In the genomic region with DNA sequence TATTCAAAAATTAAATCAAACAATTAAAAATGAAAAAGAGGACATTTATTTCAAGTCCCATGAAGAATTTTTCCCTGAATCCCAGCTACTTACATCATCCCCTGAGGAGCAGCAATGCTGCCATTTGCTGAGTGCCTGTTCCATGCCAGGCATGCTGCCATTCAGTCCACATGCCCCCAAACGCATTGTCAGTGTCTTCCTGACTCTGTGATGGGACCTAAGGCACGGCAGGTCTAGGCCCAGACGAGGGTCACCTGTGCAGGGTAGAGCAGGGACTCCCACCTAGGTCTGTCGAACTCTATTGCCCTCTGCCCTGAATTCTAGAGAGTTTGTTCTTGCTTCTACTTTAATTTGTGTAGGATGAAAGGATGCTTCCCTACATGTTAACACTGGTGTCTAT, we compare ENCODE assay signal across 1 cellular context.
TF ChIP-seq lines count a peak whose summit lies in the region.

No MANE protein-coding gene starts in this region.

TF ChIP-seq in WTC11, 78 proteins besides CTCF, POLR2A, EP300 and RAD21 (continued from another document):
- TF ChIP-seq, protein P1, sequence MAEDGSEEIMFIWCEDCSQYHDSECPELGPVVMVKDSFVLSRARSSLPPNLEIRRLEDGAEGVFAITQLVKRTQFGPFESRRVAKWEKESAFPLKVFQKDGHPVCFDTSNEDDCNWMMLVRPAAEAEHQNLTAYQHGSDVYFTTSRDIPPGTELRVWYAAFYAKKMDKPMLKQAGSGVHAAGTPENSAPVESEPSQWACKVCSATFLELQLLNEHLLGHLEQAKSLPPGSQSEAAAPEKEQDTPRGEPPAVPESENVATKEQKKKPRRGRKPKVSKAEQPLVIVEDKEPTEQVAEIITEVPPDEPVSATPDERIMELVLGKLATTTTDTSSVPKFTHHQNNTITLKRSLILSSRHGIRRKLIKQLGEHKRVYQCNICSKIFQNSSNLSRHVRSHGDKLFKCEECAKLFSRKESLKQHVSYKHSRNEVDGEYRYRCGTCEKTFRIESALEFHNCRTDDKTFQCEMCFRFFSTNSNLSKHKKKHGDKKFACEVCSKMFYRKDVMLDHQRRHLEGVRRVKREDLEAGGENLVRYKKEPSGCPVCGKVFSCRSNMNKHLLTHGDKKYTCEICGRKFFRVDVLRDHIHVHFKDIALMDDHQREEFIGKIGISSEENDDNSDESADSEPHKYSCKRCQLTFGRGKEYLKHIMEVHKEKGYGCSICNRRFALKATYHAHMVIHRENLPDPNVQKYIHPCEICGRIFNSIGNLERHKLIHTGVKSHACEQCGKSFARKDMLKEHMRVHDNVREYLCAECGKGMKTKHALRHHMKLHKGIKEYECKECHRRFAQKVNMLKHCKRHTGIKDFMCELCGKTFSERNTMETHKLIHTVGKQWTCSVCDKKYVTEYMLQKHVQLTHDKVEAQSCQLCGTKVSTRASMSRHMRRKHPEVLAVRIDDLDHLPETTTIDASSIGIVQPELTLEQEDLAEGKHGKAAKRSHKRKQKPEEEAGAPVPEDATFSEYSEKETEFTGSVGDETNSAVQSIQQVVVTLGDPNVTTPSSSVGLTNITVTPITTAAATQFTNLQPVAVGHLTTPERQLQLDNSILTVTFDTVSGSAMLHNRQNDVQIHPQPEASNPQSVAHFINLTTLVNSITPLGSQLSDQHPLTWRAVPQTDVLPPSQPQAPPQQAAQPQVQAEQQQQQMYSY (CRISPR knock-in tag; IDR thresholded peaks at IDR 0.05), result no peak
- TF ChIP-seq TEAD4 (CRISPR knock-in tag; IDR thresholded peaks at IDR 0.05), result no peak
- no peak for TF ChIP-seq KAT7 (CRISPR knock-in tag; IDR thresholded peaks at IDR 0.05; ENCODE audit: borderline replicate concordance)
